10 cellular contexts compared by ENCODE assay signal in genomic region chr3:139534992-139535879, GRCh38. TPM values are rescaled to one million over a fixed set of nuclear protein-coding genes. Genes with fewer than 3 reads are reported as not detected.
DNase-seq lines count a peak whose midpoint lies in the region; ATAC-seq and TF ChIP-seq lines count a peak whose summit lies in the region.
"Had no signal": no experiment of that assay in that cellular context is flagged by ENCODE, and none has a peak within 500 bp of the region (broad histone marks: within the 10 kb centered on the region; RNA-seq: fewer than 3 reads in every experiment).

No MANE protein-coding gene starts in this region.

- TF ChIP-seq CTCF in AG04450 (IDR thresholded peaks at IDR 0.05; ENCODE audit: low read depth, low read length) (no peak), endodermal cell (conservative IDR thresholded peaks at IDR 0.05) (no peak)

- no peak for ATAC-seq in GM21786 (IDR thresholded peaks at IDR 0.05; ENCODE audit: unreplicated experiment)

- H3K27me3 Mint-ChIP-seq in endodermal cell (ENCODE audit: insufficient read depth), result peaks cover 14% of the 10 kb centered on the region

- H3K4me1 ChIP-seq in endodermal cell (ENCODE audit: control insufficient read depth, insufficient read depth, low read length), result peaks cover 12% of the 10 kb centered on the region

- CTCF ChIA-PET in AG04450 (lab: Charles Lee), result interaction anchor here (1.1 to 3.5 kb wide), 3 partner anchors 8 to 107 kb away, joined by 3 to 11 read pairs (median 9); no protein-coding TSS in a partner anchor

- peaks cover 9% of the 10 kb centered on the region for H3K9me3 ChIP-seq in AG04450 (ENCODE audit: control insufficient read depth, insufficient read depth, low read length)
- H3K9me3 ChIP-seq in endodermal cell (ENCODE audit: control insufficient read depth, low read length), result no peaks in the 10 kb centered on the region

- H3K27me3 ChIP-seq in AG04450 (ENCODE audit: control insufficient read depth, insufficient read depth, low read length) (no peaks in the 10 kb centered on the region), endodermal cell (ENCODE audit: control insufficient read depth, insufficient read depth, low read length, poor library complexity, severe bottlenecking) (no peaks in the 10 kb centered on the region)

- H3K36me3 Mint-ChIP-seq in endodermal cell (ENCODE audit: low read depth), result peaks cover 4% of the 10 kb centered on the region

- peak; percentile 48 for DNase-seq in AG04450 (ENCODE audit: low read depth, low spot score)
- peak; percentile 61 for DNase-seq in NCI-H69 (lab: John Stamatoyannopoulos, UW)
- peak; percentile 78 for DNase-seq in endodermal cell
- DNase-seq in mucosa of gallbladder (ENCODE audit: low spot score), result peak; percentile 82
- DNase-seq in RPMI8226, result no peak
- no peak for DNase-seq in SHP77 (lab: John Stamatoyannopoulos, UW)
- DNase-seq in 8988T, result no peak
- DNase-seq: AML-193 had no signal

- POLR2A ChIA-PET in AG04450 (lab: Yijun Ruan, JAX), result no interaction called here

- peak overlapping the region; percentile 32 for H3K27ac Mint-ChIP-seq in endodermal cell

- no peak overlapping the region for H3K9ac ChIP-seq in endodermal cell (ENCODE audit: extremely low read depth, low read length, poor library complexity, severe bottlenecking)

- H3K4me1 Mint-ChIP-seq in endodermal cell, result peaks cover 41% of the 10 kb centered on the region

- H3K4me3 Mint-ChIP-seq in endodermal cell, result no peak overlapping the region

- H3K4me3 ChIP-seq in AG04450 (ENCODE audit: low read depth, low read length), result no peak overlapping the region
- no peak overlapping the region for H3K4me3 ChIP-seq in endodermal cell (ENCODE audit: low read length)
- H3K4me3 ChIP-seq: lung had no signal

- H3K9me3 Mint-ChIP-seq in endodermal cell, result no peaks in the 10 kb centered on the region

- 86 to 94% methylated on average over 10 to 12 of the region's 12 CpGs for WGBS in endodermal cell (ENCODE audit: insufficient coverage in 1 of 2, insufficient read length in 1 of 2), 2 experiments

- peak overlapping the region; percentile 97 for H3K27ac ChIP-seq in AG04450 (ENCODE audit: low read depth, low read length)
- H3K27ac ChIP-seq in endodermal cell (ENCODE audit: low read depth, low read length), result peak overlapping the region; percentile 96

- H3K36me3 ChIP-seq in endodermal cell (ENCODE audit: control insufficient read depth, insufficient read depth, low read length), result peaks cover 20% of the 10 kb centered on the region

RNA-seq across cellular contexts. Expression of gene RBP1, which starts 4.3 kb away (rescaled TPM):
- polyA plus RNA-seq in AG04450 (2011; rRNA removed), result 132 and 136 TPM in 2 replicates
- polyA minus RNA-seq in AG04450 (2011; rRNA and poly(A)+ RNA removed), result 62.5 and 74.2 TPM in 2 replicates
- total RNA-seq in endodermal cell, result 10 to 100 TPM; 77.9 to 80.6 TPM
- polyA plus RNA-seq in endodermal cell (2013, experiment 1 of 2), result 125 TPM
- polyA plus RNA-seq in endodermal cell (2013, experiment 2 of 2), result 133 TPM
- 279 TPM for total RNA-seq in mucosa of gallbladder

RNA-seq across cellular contexts. Expression of gene RBP2, which starts 58.9 kb away (rescaled TPM):
- polyA plus RNA-seq in AG04450 (2011; rRNA removed), result not detected in 2 replicates
- polyA minus RNA-seq in AG04450 (2011; rRNA and poly(A)+ RNA removed), result not detected in 2 replicates
- not detected for total RNA-seq in endodermal cell
- not detected for polyA plus RNA-seq in endodermal cell (2013, experiment 1 of 2)
- polyA plus RNA-seq in endodermal cell (2013, experiment 2 of 2), result not detected
- total RNA-seq in mucosa of gallbladder, result 12.2 TPM

Comparison
In these comparisons a context has a peak if more than half of its experiments do, and no peak if none do; other contexts are left out.
1. DNase-seq: peak in AG04450 (single experiment), NCI-H69 (single experiment), endodermal cell (single experiment) and mucosa of gallbladder (single experiment); none in RPMI8226 (single experiment), SHP77 (0 of 2) and 8988T (single experiment).
2. RNA of gene RBP2, which starts 58.9 kb away (total RNA-seq): 12.2 TPM in mucosa of gallbladder (single experiment); not detected in endodermal cell; every median in the first group is over 10 times any median in the second.